9 cellular contexts compared by ENCODE assay signal in genomic region chr3:13414040-13414729, GRCh38. TPM values are rescaled to one million over a fixed set of nuclear protein-coding genes. Genes with fewer than 3 reads are reported as not detected.
DNase-seq lines count a peak whose midpoint lies in the region; ATAC-seq and TF ChIP-seq lines count a peak whose summit lies in the region.
"Had no signal": no experiment of that assay in that cellular context is flagged by ENCODE, and none has a peak within 500 bp of the region (broad histone marks: within the 10 kb centered on the region; RNA-seq: fewer than 3 reads in every experiment).

No MANE protein-coding gene starts in this region.

- POLR2A ChIA-PET in activated CD8-positive, alpha-beta T cell treated with anti-CD3 and anti-CD28 coated beads for 36 hours (lab: Charles Lee), result interaction anchor here (1.0 to 3.6 kb wide), 5 partner anchors 11 to 66 kb away, joined by 3 to 19 read pairs (median 4); partner anchors contain the start of gene HDAC11

- no peaks in the 10 kb centered on the region for H3K9me3 Mint-ChIP-seq in activated CD8-positive, alpha-beta T cell treated with anti-CD3 and anti-CD28 coated beads for 36 hours

- H3K27me3 ChIP-seq in Karpas-422 (ENCODE audit: low read length), result no peaks in the 10 kb centered on the region
- H3K27me3 ChIP-seq in heart right ventricle, result peaks cover 0 to 26% (median 12%) of the 10 kb centered on the region in 7 donors

- peak overlapping the region; percentile 90 for H3K4me3 Mint-ChIP-seq in activated CD8-positive, alpha-beta T cell treated with anti-CD3 and anti-CD28 coated beads for 36 hours

- peak overlapping the region; percentile 2; the same call in 1 of the 2 replicates for H3K9ac ChIP-seq in Karpas-422 (ENCODE audit: low read length)

- no peaks in the 10 kb centered on the region; the same call in 1 of the 2 replicates for H3K9me3 ChIP-seq in Karpas-422 (ENCODE audit: low read length)
- H3K9me3 ChIP-seq in heart right ventricle, result peaks cover 0 to 2% (median 0%) of the 10 kb centered on the region in 11 donors

- peak overlapping the region; percentile 14 for H3K4me2 ChIP-seq in Karpas-422 (ENCODE audit: low read depth, low read length, poor library complexity, severe bottlenecking)

- peaks cover 48% of the 10 kb centered on the region for H3K4me1 Mint-ChIP-seq in activated CD8-positive, alpha-beta T cell treated with anti-CD3 and anti-CD28 coated beads for 36 hours (ENCODE audit: low read depth)

- intact Hi-C loops in activated CD8-positive, alpha-beta T cell treated with anti-CD3 and anti-CD28 coated beads for 36 hours (cut with micrococcal nuclease), result no loop called here
- intact Hi-C loops in heart right ventricle (cut with DNase I), result no loop called here

- H3K27ac ChIP-seq in Karpas-422 (ENCODE audit: low read length), result peak overlapping the region; percentile 84
- peak overlapping the region in 1 of 10 donors; percentile 83 for H3K27ac ChIP-seq in heart right ventricle

- no peaks in the 10 kb centered on the region for H3K9me2 ChIP-seq in Karpas-422 (replicated peaks; ENCODE audit: insufficient read depth, low read length)

- no peak overlapping the region for H2AFZ ChIP-seq in Karpas-422 (ENCODE audit: low read length)

- DNase-seq in Karpas-422, result peak; percentile 71
- peak; percentile 86 for DNase-seq in activated CD8-positive, alpha-beta T cell treated with anti-CD3 and anti-CD28 coated beads for 36 hours
- peak in 1 of 2 donors; percentile 35 for DNase-seq in heart right ventricle
- peak; percentile 48 to 50 for DNase-seq in stimulated activated CD8-positive, alpha-beta memory T cell treated with anti-CD3 and anti-CD28 coated beads, Interleukin-2, amount 100 ng/mL, for 1 hour (ENCODE audit: low read depth in 2 of 2)
- no peak for DNase-seq in superior temporal gyrus (ENCODE audit: extremely low spot score)
- no peak for DNase-seq in LoVo (ENCODE audit: low spot score)

- H3K27me3 Mint-ChIP-seq in activated CD8-positive, alpha-beta T cell treated with anti-CD3 and anti-CD28 coated beads for 36 hours, result no peaks in the 10 kb centered on the region

- H3K36me3 ChIP-seq in Karpas-422 (ENCODE audit: insufficient read depth, low read length), result peaks cover 32% of the 10 kb centered on the region
- H3K36me3 ChIP-seq in heart right ventricle, result no peaks in the 10 kb centered on the region

- H4K20me1 ChIP-seq in Karpas-422 (ENCODE audit: insufficient read depth, low read depth, low read length), result peaks cover 15% of the 10 kb centered on the region

- TF ChIP-seq CTCF in GM12872 (IDR thresholded peaks at IDR 0.05; ENCODE audit: insufficient read depth, low read depth, low read length) (peak; percentile 19; the same call in 1 of the 3 replicates), heart right ventricle (IDR thresholded peaks at IDR 0.05) (no peak)
- TF ChIP-seq CTCF in activated CD8-positive, alpha-beta T cell treated with anti-CD3 and anti-CD28 coated beads for 36 hours (IDR thresholded peaks at IDR 0.05), result no peak

- H3K27ac Mint-ChIP-seq in activated CD8-positive, alpha-beta T cell treated with anti-CD3 and anti-CD28 coated beads for 36 hours, result peak overlapping the region; percentile 96

- peak; percentile 92 for ATAC-seq in GM21737 (IDR thresholded peaks at IDR 0.05; ENCODE audit: unreplicated experiment)
- peak; percentile 90 for ATAC-seq in activated CD8-positive, alpha-beta T cell treated with anti-CD3 and anti-CD28 coated beads for 36 hours
- peak; percentile 58 to 82 (median 75) for ATAC-seq in heart right ventricle

- CTCF ChIA-PET in activated CD8-positive, alpha-beta T cell treated with anti-CD3 and anti-CD28 coated beads for 36 hours (lab: Charles Lee), result interaction anchor here (1.0 to 9.2 kb wide), 3 partner anchors 11 to 322 kb away, joined by 3 to 125 read pairs (median 4); no protein-coding TSS in a partner anchor

- WGBS in heart right ventricle, 2 donors, result 76 to 77% methylated on average over 14 of the region's 14 CpGs

- H3K36me3 Mint-ChIP-seq in activated CD8-positive, alpha-beta T cell treated with anti-CD3 and anti-CD28 coated beads for 36 hours (ENCODE audit: low read depth), result peaks cover 58% of the 10 kb centered on the region

- H3K79me2 ChIP-seq in Karpas-422 (ENCODE audit: low read length), result peaks cover 94% of the 10 kb centered on the region

- peaks cover 55% of the 10 kb centered on the region for H3K4me1 ChIP-seq in Karpas-422 (ENCODE audit: low read length)
- H3K4me1 ChIP-seq in heart right ventricle, result peaks cover 0 to 58% (median 3%) of the 10 kb centered on the region in 9 donors

- H3K4me3 ChIP-seq in Karpas-422 (ENCODE audit: low read length) (no peak overlapping the region), heart right ventricle (peak overlapping the region in 1 of 10 donors; percentile 15)

RNA-seq across cellular contexts. Expression of gene NUP210, which starts 5.9 kb away (rescaled TPM):
- total RNA-seq in Karpas-422 (2014; rRNA removed; shearing (Covaris generic); ENCODE audit: low replicate concordance), result 87.7 and 117 TPM in 2 replicates
- total RNA-seq in activated CD8-positive, alpha-beta T cell treated with anti-CD3 and anti-CD28 coated beads for 36 hours, result 100 to 1,000 TPM; 142 to 143 TPM
- 1 to 10 TPM; 1.6 to 7.2 (median 2.5) TPM for total RNA-seq in heart right ventricle
- polyA plus RNA-seq in heart right ventricle, result 1 to 10 TPM in 1 of 2 donors, under 1 TPM in 1; 0.84 to 3.4 TPM
- total RNA-seq: myocyte had no signal

Comparison
In these comparisons a context has a peak if more than half of its experiments do, and no peak if none do; other contexts are left out.
1. DNase-seq: peak in Karpas-422 (single experiment), activated CD8-positive, alpha-beta T cell treated with anti-CD3 and anti-CD28 coated beads for 36 hours (single experiment) and stimulated activated CD8-positive, alpha-beta memory T cell treated with anti-CD3 and anti-CD28 coated beads, Interleukin-2, amount 100 ng/mL, for 1 hour (2 of 2); none in superior temporal gyrus (single experiment) and LoVo (single experiment).
2. RNA of gene NUP210, which starts 5.9 kb away (total RNA-seq): 142 to 143 TPM in activated CD8-positive, alpha-beta T cell treated with anti-CD3 and anti-CD28 coated beads for 36 hours and 87.7 to 117 TPM in Karpas-422; 1.6 to 7.2 TPM in heart right ventricle; every median in the first group is over 10 times any median in the second.
3. Peak in every context shown above with its lines, with median percentiles within 50 percentile points of each other: ATAC-seq.